In genomic region chr7:14962778-14963177, GRCh38 we compare ENCODE assay signal across 19 cellular contexts.
DNase-seq lines count a peak whose midpoint lies in the region; ATAC-seq lines count a peak whose summit lies in the region.
"Had no signal": no experiment of that assay in that cellular context is flagged by ENCODE, and none has a peak within 500 bp of the region (broad histone marks: within the 10 kb centered on the region; RNA-seq: fewer than 3 reads in every experiment).

No MANE protein-coding gene starts in this region.

- no peaks in the 10 kb centered on the region for H3K27me3 ChIP-seq in right cardiac atrium (ENCODE audit: control insufficient read depth, insufficient read depth)
- H3K27me3 ChIP-seq in mesenchymal stem cell (ENCODE audit: control insufficient read depth in 1 of 2, insufficient read depth in 1 of 2, low read length in 2 of 2), result no peaks in the 10 kb centered on the region
- H3K27me3 ChIP-seq: SJCRH30 had no signal

- H3K4me1 ChIP-seq in right cardiac atrium (ENCODE audit: control insufficient read depth, insufficient read depth, low read length) (no peaks in the 10 kb centered on the region), mesenchymal stem cell (ENCODE audit: control insufficient read depth, insufficient read depth, low read depth, low read length) (no peaks in the 10 kb centered on the region)
- H3K4me1 ChIP-seq: SJCRH30 had no signal

- H3K18ac ChIP-seq in mesenchymal stem cell (ENCODE audit: low read depth in 1 of 2, low read length in 2 of 2), result no peak overlapping the region

- H3K4ac ChIP-seq in mesenchymal stem cell (ENCODE audit: low read depth in 1 of 2, low read length in 2 of 2), result no peak overlapping the region

- no peak overlapping the region for H3K14ac ChIP-seq in mesenchymal stem cell (ENCODE audit: low read length in 2 of 2)

- no peak overlapping the region for H3K23ac ChIP-seq in mesenchymal stem cell (ENCODE audit: low read length in 2 of 2)

- H3K27ac Mint-ChIP-seq in T-helper 17 cell, result no peak overlapping the region

- no peak overlapping the region for H2BK12ac ChIP-seq in mesenchymal stem cell (ENCODE audit: low read length in 2 of 2)

- intact Hi-C loops in right cardiac atrium (cut with DNase I), result no loop called here
- intact Hi-C loops in cardiac septum (cut with DNase I), result no loop called here

- WGBS in right cardiac atrium, result 46% methylated on average over 2 of the region's 2 CpGs
- 97% methylated on average over 1 of the region's 2 CpGs for WGBS in mesenchymal stem cell

- no peak overlapping the region for H2BK15ac ChIP-seq in mesenchymal stem cell (ENCODE audit: low read depth, poor library complexity, severe bottlenecking)

- H3K9ac ChIP-seq in mesenchymal stem cell (ENCODE audit: low read length), result peak overlapping the region; percentile 40

- no peaks in the 10 kb centered on the region for H3K36me3 Mint-ChIP-seq in T-helper 17 cell (ENCODE audit: low read depth)

- H2AFZ ChIP-seq in mesenchymal stem cell (ENCODE audit: low read depth, low read length), result no peak overlapping the region

- H3K4me3 Mint-ChIP-seq in T-helper 17 cell, result peak overlapping the region; percentile 58

- H2BK120ac ChIP-seq in mesenchymal stem cell (ENCODE audit: low read depth, low read length), result no peak overlapping the region

- peaks cover 2% of the 10 kb centered on the region for H3K4me1 Mint-ChIP-seq in T-helper 17 cell

- DNase-seq in right cardiac atrium (no peak), cardiac septum (ENCODE audit: low spot score) (no peak), T-helper 17 cell (no peak), mesenchymal stem cell (no peak), SHP77 treated with DMSO at 0.1 percent for 48 hours (lab: John Stamatoyannopoulos, UW) (no peak), DMS153 treated with DMSO at 0.1 percent for 48 hours (lab: John Stamatoyannopoulos, UW; ENCODE audit: unreplicated experiment) (no peak)
- DNase-seq in activated CD4-positive, alpha-beta T cell treated with anti-CD3 and anti-CD28 coated beads, Interleukin-2, amount 50 U/mL, for 4 hours, result no peak
- DNase-seq: 8988T, C1 segment of cervical spinal cord, DMS 273 treated with DMSO at 0.1 percent for 48 hours, NCI-H1105 treated with DMSO at 0.1 percent for 48 hours, NCI-H187 treated with DMSO at 0.1 percent for 48 hours, NCI-H2171 treated with DMSO at 0.1 percent for 48 hours, NCI-H510A, SJCRH30 had no signal

- no peak overlapping the region for H4K8ac ChIP-seq in mesenchymal stem cell (ENCODE audit: low read length)

- no peak overlapping the region for H2AK5ac ChIP-seq in mesenchymal stem cell (ENCODE audit: low read length, severe bottlenecking)

- H2BK5ac ChIP-seq in mesenchymal stem cell (ENCODE audit: low read depth, low read length, poor library complexity, severe bottlenecking), result no peak overlapping the region

- no peak overlapping the region for H3K4me2 ChIP-seq in mesenchymal stem cell (ENCODE audit: low read length, poor library complexity, severe bottlenecking)

- H3K4me3 ChIP-seq in right cardiac atrium (ENCODE audit: low read length), result peak overlapping the region; percentile 25
- H3K4me3 ChIP-seq in mesenchymal stem cell (ENCODE audit: insufficient read depth in 1 of 2, low read depth in 1 of 2, low read length in 2 of 2), result peak overlapping the region in 1 of 2 experiments; percentile 61
- H3K4me3 ChIP-seq: K562, SJCRH30 had no signal

- no peaks in the 10 kb centered on the region for H3K27me3 Mint-ChIP-seq in T-helper 17 cell

- no peaks in the 10 kb centered on the region for H3K79me1 ChIP-seq in mesenchymal stem cell (replicated peaks; ENCODE audit: low read length, poor library complexity, severe bottlenecking)

- H3K9me3 ChIP-seq in right cardiac atrium (ENCODE audit: control insufficient read depth, low read length), result no peaks in the 10 kb centered on the region
- no peaks in the 10 kb centered on the region for H3K9me3 ChIP-seq in T-helper 17 cell (ENCODE audit: control insufficient read depth, low read length, poor library complexity, severe bottlenecking)
- no peaks in the 10 kb centered on the region for H3K9me3 ChIP-seq in mesenchymal stem cell (ENCODE audit: control insufficient read depth, low read length)
- H3K9me3 ChIP-seq: SJCRH30 had no signal

- no peak overlapping the region for H4K91ac ChIP-seq in mesenchymal stem cell (ENCODE audit: low read length)

- ATAC-seq in right cardiac atrium (no peak), T-helper 17 cell (no peak), GM21390 (IDR thresholded peaks at IDR 0.05; ENCODE audit: unreplicated experiment) (no peak)
- ATAC-seq: HCT116, K562 had no signal

- H3K27ac ChIP-seq in right cardiac atrium (ENCODE audit: low read length) (no peak overlapping the region), mesenchymal stem cell (ENCODE audit: low read length, poor library complexity, severe bottlenecking) (no peak overlapping the region)
- H3K27ac ChIP-seq: HL-60, SJCRH30 had no signal

- H3K36me3 ChIP-seq in mesenchymal stem cell (ENCODE audit: control insufficient read depth in 1 of 2, insufficient read depth in 2 of 2, low read depth in 1 of 2, low read length in 2 of 2), result no peaks in the 10 kb centered on the region
- H3K36me3 ChIP-seq: SJCRH30 had no signal
